1 cellular context compared by ENCODE assay signal in the genomic region with DNA sequence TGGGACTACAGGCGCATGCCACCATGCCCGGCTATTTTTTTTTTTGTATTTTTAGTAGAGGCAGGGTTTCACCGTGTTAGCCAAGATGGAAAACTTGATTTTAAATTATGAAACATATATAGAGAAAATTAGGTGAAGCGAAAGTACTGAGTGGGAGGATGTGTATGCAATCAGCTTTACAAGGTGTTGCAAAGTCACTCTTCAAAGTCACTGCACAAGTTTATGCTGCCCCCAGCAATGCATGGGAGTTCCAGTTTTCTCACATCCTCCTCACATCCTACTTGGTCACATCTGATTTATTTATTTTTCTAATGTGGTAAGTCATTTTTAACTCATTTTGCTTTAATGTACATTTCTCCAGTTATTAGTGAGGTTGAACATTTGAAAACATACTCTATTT.
TF ChIP-seq lines count a peak whose summit lies in the region.

No MANE protein-coding gene starts in this region.

TF ChIP-seq in GM12878, 131 proteins besides CTCF, POLR2A, EP300 and RAD21 (continued from another document):
- TF ChIP-seq, protein P1, sequence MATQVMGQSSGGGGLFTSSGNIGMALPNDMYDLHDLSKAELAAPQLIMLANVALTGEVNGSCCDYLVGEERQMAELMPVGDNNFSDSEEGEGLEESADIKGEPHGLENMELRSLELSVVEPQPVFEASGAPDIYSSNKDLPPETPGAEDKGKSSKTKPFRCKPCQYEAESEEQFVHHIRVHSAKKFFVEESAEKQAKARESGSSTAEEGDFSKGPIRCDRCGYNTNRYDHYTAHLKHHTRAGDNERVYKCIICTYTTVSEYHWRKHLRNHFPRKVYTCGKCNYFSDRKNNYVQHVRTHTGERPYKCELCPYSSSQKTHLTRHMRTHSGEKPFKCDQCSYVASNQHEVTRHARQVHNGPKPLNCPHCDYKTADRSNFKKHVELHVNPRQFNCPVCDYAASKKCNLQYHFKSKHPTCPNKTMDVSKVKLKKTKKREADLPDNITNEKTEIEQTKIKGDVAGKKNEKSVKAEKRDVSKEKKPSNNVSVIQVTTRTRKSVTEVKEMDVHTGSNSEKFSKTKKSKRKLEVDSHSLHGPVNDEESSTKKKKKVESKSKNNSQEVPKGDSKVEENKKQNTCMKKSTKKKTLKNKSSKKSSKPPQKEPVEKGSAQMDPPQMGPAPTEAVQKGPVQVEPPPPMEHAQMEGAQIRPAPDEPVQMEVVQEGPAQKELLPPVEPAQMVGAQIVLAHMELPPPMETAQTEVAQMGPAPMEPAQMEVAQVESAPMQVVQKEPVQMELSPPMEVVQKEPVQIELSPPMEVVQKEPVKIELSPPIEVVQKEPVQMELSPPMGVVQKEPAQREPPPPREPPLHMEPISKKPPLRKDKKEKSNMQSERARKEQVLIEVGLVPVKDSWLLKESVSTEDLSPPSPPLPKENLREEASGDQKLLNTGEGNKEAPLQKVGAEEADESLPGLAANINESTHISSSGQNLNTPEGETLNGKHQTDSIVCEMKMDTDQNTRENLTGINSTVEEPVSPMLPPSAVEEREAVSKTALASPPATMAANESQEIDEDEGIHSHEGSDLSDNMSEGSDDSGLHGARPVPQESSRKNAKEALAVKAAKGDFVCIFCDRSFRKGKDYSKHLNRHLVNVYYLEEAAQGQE (IDR thresholded peaks at IDR 0.05; ENCODE audit: low read depth, low read length) = no peak
- TF ChIP-seq, protein P2, sequence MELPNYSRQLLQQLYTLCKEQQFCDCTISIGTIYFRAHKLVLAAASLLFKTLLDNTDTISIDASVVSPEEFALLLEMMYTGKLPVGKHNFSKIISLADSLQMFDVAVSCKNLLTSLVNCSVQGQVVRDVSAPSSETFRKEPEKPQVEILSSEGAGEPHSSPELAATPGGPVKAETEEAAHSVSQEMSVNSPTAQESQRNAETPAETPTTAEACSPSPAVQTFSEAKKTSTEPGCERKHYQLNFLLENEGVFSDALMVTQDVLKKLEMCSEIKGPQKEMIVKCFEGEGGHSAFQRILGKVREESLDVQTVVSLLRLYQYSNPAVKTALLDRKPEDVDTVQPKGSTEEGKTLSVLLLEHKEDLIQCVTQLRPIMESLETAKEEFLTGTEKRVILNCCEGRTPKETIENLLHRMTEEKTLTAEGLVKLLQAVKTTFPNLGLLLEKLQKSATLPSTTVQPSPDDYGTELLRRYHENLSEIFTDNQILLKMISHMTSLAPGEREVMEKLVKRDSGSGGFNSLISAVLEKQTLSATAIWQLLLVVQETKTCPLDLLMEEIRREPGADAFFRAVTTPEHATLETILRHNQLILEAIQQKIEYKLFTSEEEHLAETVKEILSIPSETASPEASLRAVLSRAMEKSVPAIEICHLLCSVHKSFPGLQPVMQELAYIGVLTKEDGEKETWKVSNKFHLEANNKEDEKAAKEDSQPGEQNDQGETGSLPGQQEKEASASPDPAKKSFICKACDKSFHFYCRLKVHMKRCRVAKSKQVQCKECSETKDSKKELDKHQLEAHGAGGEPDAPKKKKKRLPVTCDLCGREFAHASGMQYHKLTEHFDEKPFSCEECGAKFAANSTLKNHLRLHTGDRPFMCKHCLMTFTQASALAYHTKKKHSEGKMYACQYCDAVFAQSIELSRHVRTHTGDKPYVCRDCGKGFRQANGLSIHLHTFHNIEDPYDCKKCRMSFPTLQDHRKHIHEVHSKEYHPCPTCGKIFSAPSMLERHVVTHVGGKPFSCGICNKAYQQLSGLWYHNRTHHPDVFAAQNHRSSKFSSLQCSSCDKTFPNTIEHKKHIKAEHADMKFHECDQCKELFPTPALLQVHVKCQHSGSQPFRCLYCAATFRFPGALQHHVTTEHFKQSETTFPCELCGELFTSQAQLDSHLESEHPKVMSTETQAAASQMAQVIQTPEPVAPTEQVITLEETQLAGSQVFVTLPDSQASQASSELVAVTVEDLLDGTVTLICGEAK (IDR thresholded peaks at IDR 0.05; ENCODE audit: borderline replicate concordance) = no peak
- TF ChIP-seq ATF7 (IDR thresholded peaks at IDR 0.05; ENCODE audit: low read depth) = no peak
- TF ChIP-seq BCL11A (IDR thresholded peaks at IDR 0.05; ENCODE audit: low read depth, low read length) = no peak
- no peak for TF ChIP-seq SIX5 (IDR thresholded peaks at IDR 0.05; ENCODE audit: low read depth, low read length, severe bottlenecking)
- no peak for TF ChIP-seq JUND (IDR thresholded peaks at IDR 0.05; ENCODE audit: low read depth, low read length)
- no peak for TF ChIP-seq TCF12 (IDR thresholded peaks at IDR 0.05; ENCODE audit: low read depth, low read length)
- TF ChIP-seq STAT1 (conservative IDR thresholded peaks at IDR 0.05) = no peak
- no peak for TF ChIP-seq CHD1 (IDR thresholded peaks at IDR 0.05; ENCODE audit: low read depth, low read length)
